Comparison of ENCODE assay signal across 1 cellular context in the genomic region with DNA sequence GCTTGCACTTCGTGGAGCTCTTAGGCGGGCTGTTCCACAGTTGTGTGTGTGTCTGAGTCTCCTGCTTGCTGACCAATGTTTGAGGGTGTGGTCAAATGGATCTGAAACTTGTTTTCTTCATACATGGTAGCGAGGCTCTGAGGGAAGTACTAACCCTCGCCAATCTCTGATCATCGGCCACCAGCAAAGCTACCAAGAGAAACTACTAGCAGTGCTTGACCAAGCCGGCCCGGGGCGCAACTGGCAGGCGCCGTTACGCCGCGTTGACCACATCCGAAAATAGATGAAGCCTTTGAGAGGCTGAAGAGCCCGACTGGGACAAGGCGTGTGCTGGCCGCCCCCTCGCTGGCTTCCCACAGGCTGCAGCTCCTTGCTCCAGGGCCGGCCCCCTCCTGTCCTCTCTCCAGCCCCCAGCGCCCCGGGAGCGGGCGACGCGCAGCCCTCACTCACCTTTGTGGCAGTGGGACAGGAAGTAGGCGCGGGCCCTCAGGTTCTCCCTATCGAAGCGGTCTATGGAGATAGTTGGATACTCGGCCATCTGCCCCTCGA.
TF ChIP-seq lines count a peak whose summit lies in the region.

No MANE protein-coding gene starts in this region.

TF ChIP-seq in endothelial cell of umbilical vein, 7 proteins besides CTCF, POLR2A, EP300 and RAD21 (continued from another document):
- no peak for TF ChIP-seq JUN (IDR thresholded peaks at IDR 0.05; ENCODE audit: borderline replicate concordance, insufficient read depth, insufficient read length, low read depth)
- no peak for TF ChIP-seq FOS (IDR thresholded peaks at IDR 0.05; ENCODE audit: borderline replicate concordance, insufficient read depth, low read length)
- no peak for TF ChIP-seq MYC (IDR thresholded peaks at IDR 0.05; ENCODE audit: low read depth, low read length)
- TF ChIP-seq POLR2AphosphoS5 (IDR thresholded peaks at IDR 0.05; ENCODE audit: insufficient read depth, low read depth, low read length), result no peak
